12 cellular contexts compared by ENCODE assay signal in genomic region chr11:128513915-128514681, GRCh38.
DNase-seq lines count a peak whose midpoint lies in the region; ATAC-seq and TF ChIP-seq lines count a peak whose summit lies in the region.
"Had no signal": no experiment of that assay in that cellular context is flagged by ENCODE, and none has a peak within 500 bp of the region (broad histone marks: within the 10 kb centered on the region; RNA-seq: fewer than 3 reads in every experiment).

No MANE protein-coding gene starts in this region.

- H3K27ac Mint-ChIP-seq in activated CD4-positive, alpha-beta T cell treated with anti-CD3 and anti-CD28 coated beads, Interleukin-2, amount 10 ng/mL, durations not matched to agents 7 days and 5 days: peak overlapping the region; percentile 93
- H3K27ac Mint-ChIP-seq in effector memory CD8-positive, alpha-beta T cell: peak overlapping the region; percentile 97
- peak overlapping the region; percentile 1 to 92 for H3K27ac Mint-ChIP-seq in stimulated activated naive CD8-positive, alpha-beta T cell treated with anti-CD3 and anti-CD28 coated beads, Interleukin-15, amount 100 ng/mL, for 72 hours
- no peak overlapping the region for H3K27ac Mint-ChIP-seq in WTC11

- CTCF ChIA-PET in activated CD4-positive, alpha-beta T cell treated with anti-CD3 and anti-CD28 coated beads, Interleukin-2, amount 10 ng/mL, durations not matched to agents 7 days and 5 days (lab: Charles Lee): interaction anchor here (1.1 to 3.0 kb wide), 5 partner anchors 12 to 119 kb away, joined by 3 to 12 read pairs (median 4); no protein-coding TSS in a partner anchor
- CTCF ChIA-PET in WTC11 (lab: Charles Lee): no interaction called here

- H3K9me3 Mint-ChIP-seq in activated CD4-positive, alpha-beta T cell treated with anti-CD3 and anti-CD28 coated beads, Interleukin-2, amount 10 ng/mL, durations not matched to agents 7 days and 5 days: no peaks in the 10 kb centered on the region
- H3K9me3 Mint-ChIP-seq in effector memory CD8-positive, alpha-beta T cell: no peaks in the 10 kb centered on the region
- no peaks in the 10 kb centered on the region for H3K9me3 Mint-ChIP-seq in stimulated activated naive CD8-positive, alpha-beta T cell treated with anti-CD3 and anti-CD28 coated beads, Interleukin-15, amount 100 ng/mL, for 72 hours
- H3K9me3 Mint-ChIP-seq in WTC11: no peaks in the 10 kb centered on the region

- peak overlapping the region; percentile 96 for H3K4me3 Mint-ChIP-seq in activated CD4-positive, alpha-beta T cell treated with anti-CD3 and anti-CD28 coated beads, Interleukin-2, amount 10 ng/mL, durations not matched to agents 7 days and 5 days
- peak overlapping the region; percentile 96 for H3K4me3 Mint-ChIP-seq in effector memory CD8-positive, alpha-beta T cell
- peak overlapping the region; percentile 84 to 90 for H3K4me3 Mint-ChIP-seq in stimulated activated naive CD8-positive, alpha-beta T cell treated with anti-CD3 and anti-CD28 coated beads, Interleukin-15, amount 100 ng/mL, for 72 hours
- no peak overlapping the region for H3K4me3 Mint-ChIP-seq in WTC11

- H4K20me1 ChIP-seq in SU-DHL-6 (ENCODE audit: low read depth, low read length): peaks cover 26% of the 10 kb centered on the region

- ATAC-seq in effector memory CD8-positive, alpha-beta T cell (replicated peaks): peak; percentile 10
- no peak for ATAC-seq in stimulated activated naive CD8-positive, alpha-beta T cell treated with anti-CD3 and anti-CD28 coated beads, Interleukin-15, amount 100 ng/mL, for 72 hours
- ATAC-seq in WTC11: no peak
- ATAC-seq: A549, K562 had no signal

- H3K4me3 ChIP-seq in SU-DHL-6 (ENCODE audit: insufficient read depth, low read length, poor library complexity, severe bottlenecking): peak overlapping the region; percentile 16
- H3K4me3 ChIP-seq: A549, K562, testis had no signal

- H3K27me3 ChIP-seq in SU-DHL-6 (ENCODE audit: low read length): no peaks in the 10 kb centered on the region
- H3K27me3 ChIP-seq: testis had no signal

- H3K36me3 Mint-ChIP-seq in activated CD4-positive, alpha-beta T cell treated with anti-CD3 and anti-CD28 coated beads, Interleukin-2, amount 10 ng/mL, durations not matched to agents 7 days and 5 days (ENCODE audit: low read depth): peaks cover 96% of the 10 kb centered on the region
- peaks cover 96% of the 10 kb centered on the region for H3K36me3 Mint-ChIP-seq in effector memory CD8-positive, alpha-beta T cell (ENCODE audit: insufficient read depth)
- H3K36me3 Mint-ChIP-seq in WTC11: no peaks in the 10 kb centered on the region

- H3K27me3 Mint-ChIP-seq in activated CD4-positive, alpha-beta T cell treated with anti-CD3 and anti-CD28 coated beads, Interleukin-2, amount 10 ng/mL, durations not matched to agents 7 days and 5 days: no peaks in the 10 kb centered on the region
- H3K27me3 Mint-ChIP-seq in effector memory CD8-positive, alpha-beta T cell: no peaks in the 10 kb centered on the region
- H3K27me3 Mint-ChIP-seq in stimulated activated naive CD8-positive, alpha-beta T cell treated with anti-CD3 and anti-CD28 coated beads, Interleukin-15, amount 100 ng/mL, for 72 hours: no peaks in the 10 kb centered on the region
- H3K27me3 Mint-ChIP-seq in WTC11 (ENCODE audit: low read depth): no peaks in the 10 kb centered on the region

- no peaks in the 10 kb centered on the region for H3K9me3 ChIP-seq in SU-DHL-6 (ENCODE audit: insufficient read depth, low read length)
- H3K9me3 ChIP-seq: A549, testis had no signal

- H3K27ac ChIP-seq in SU-DHL-6 (ENCODE audit: low read depth, low read length): peak overlapping the region; percentile 82; the same call in 1 of the 2 replicates
- H3K27ac ChIP-seq: testis had no signal

- H3K4me1 Mint-ChIP-seq in activated CD4-positive, alpha-beta T cell treated with anti-CD3 and anti-CD28 coated beads, Interleukin-2, amount 10 ng/mL, durations not matched to agents 7 days and 5 days: peaks cover 73% of the 10 kb centered on the region
- H3K4me1 Mint-ChIP-seq in effector memory CD8-positive, alpha-beta T cell (ENCODE audit: low read depth in 2 of 2): peaks cover 79 to 92% of the 10 kb centered on the region in 2 donors
- peaks cover 58% of the 10 kb centered on the region for H3K4me1 Mint-ChIP-seq in stimulated activated naive CD8-positive, alpha-beta T cell treated with anti-CD3 and anti-CD28 coated beads, Interleukin-15, amount 100 ng/mL, for 72 hours
- H3K4me1 Mint-ChIP-seq in WTC11: peaks cover 45% of the 10 kb centered on the region

- POLR2A ChIA-PET in activated CD4-positive, alpha-beta T cell treated with anti-CD3 and anti-CD28 coated beads, Interleukin-2, amount 10 ng/mL, durations not matched to agents 7 days and 5 days (lab: Charles Lee): interaction anchor here (0.6 to 1.3 kb wide), 3 partner anchors 11 to 189 kb away, joined by 3 to 4 read pairs (median 3); no protein-coding TSS in a partner anchor
- POLR2A ChIA-PET in WTC11 (lab: Charles Lee): no interaction called here

- no peak for DNase-seq in activated CD4-positive, alpha-beta T cell treated with anti-CD3 and anti-CD28 coated beads, Interleukin-2, amount 10 ng/mL, durations not matched to agents 7 days and 5 days
- no peak for DNase-seq in activated CD4-positive, alpha-beta T cell treated with anti-CD3 and anti-CD28 coated beads, Interleukin-2, amount 50 U/mL, for 1 hour
- no peak for DNase-seq in effector memory CD8-positive, alpha-beta T cell
- no peak for DNase-seq in stimulated activated naive CD8-positive, alpha-beta T cell treated with anti-CD3 and anti-CD28 coated beads, Interleukin-15, amount 100 ng/mL, for 72 hours
- no peak for DNase-seq in WTC11 (ENCODE audit: low spot score)
- no peak for DNase-seq in COLO668 (lab: John Stamatoyannopoulos, UW; ENCODE audit: unreplicated experiment)
- DNase-seq in NCI-H2029 (lab: John Stamatoyannopoulos, UW): no peak
- DNase-seq: T-helper 9 cell, testis had no signal

- H3K36me3 ChIP-seq in SU-DHL-6 (ENCODE audit: low read length): peaks cover 9% of the 10 kb centered on the region; the same call in 1 of the 2 replicates

- 0 out of 2 replicates have a peak, but pooled peaks cover 6% of the 10 kb centered on the region for H3F3A ChIP-seq in SU-DHL-6 (ENCODE audit: insufficient read depth)

- H2AFZ ChIP-seq in SU-DHL-6 (ENCODE audit: low read depth, low read length, severe bottlenecking): no peak overlapping the region

- no peaks in the 10 kb centered on the region for H3K9me2 ChIP-seq in SU-DHL-6 (replicated peaks; ENCODE audit: insufficient read depth, low read length)

- H3K4me2 ChIP-seq in SU-DHL-6 (ENCODE audit: low read depth, low read length, poor library complexity, severe bottlenecking): peak overlapping the region; percentile 96
- H3K4me2 ChIP-seq: A549 had no signal

- no peak for TF ChIP-seq CTCF in SU-DHL-6 (IDR thresholded peaks at IDR 0.05; ENCODE audit: insufficient read depth, low read length, poor library complexity, severe bottlenecking)
- no peak for TF ChIP-seq CTCF in WTC11 (IDR thresholded peaks at IDR 0.05)

- peaks cover 100% of the 10 kb centered on the region for H3K79me2 ChIP-seq in SU-DHL-6 (ENCODE audit: insufficient read depth, low read length)

- peak overlapping the region; percentile 99 for H3K9ac ChIP-seq in SU-DHL-6 (ENCODE audit: low read length)

TF ChIP-seq in WTC11, 78 proteins besides CTCF, POLR2A, EP300 and RAD21 (continues in another document):
- TF ChIP-seq TCF7 (CRISPR knock-in tag; IDR thresholded peaks at IDR 0.05; ENCODE audit: low read depth) (no peak), IRF2 (CRISPR knock-in tag; IDR thresholded peaks at IDR 0.05; ENCODE audit: borderline replicate concordance, low read depth) (no peak), SP1 (CRISPR knock-in tag; conservative IDR thresholded peaks at IDR 0.05) (no peak), RELA (CRISPR knock-in tag; IDR thresholded peaks at IDR 0.05; ENCODE audit: borderline replicate concordance) (no peak), CREM (CRISPR knock-in tag; IDR thresholded peaks at IDR 0.05) (no peak), CDX4 (CRISPR knock-in tag; IDR thresholded peaks at IDR 0.05; ENCODE audit: borderline replicate concordance) (no peak), EMX1 (CRISPR knock-in tag; IDR thresholded peaks at IDR 0.05) (no peak), JUN (CRISPR knock-in tag; IDR thresholded peaks at IDR 0.05) (no peak), ZBTB43 (CRISPR knock-in tag; IDR thresholded peaks at IDR 0.05) (no peak), NR1H2 (CRISPR knock-in tag; IDR thresholded peaks at IDR 0.05) (no peak), NR2C2 (CRISPR knock-in tag; IDR thresholded peaks at IDR 0.05) (no peak), HMGA2 (CRISPR knock-in tag; IDR thresholded peaks at IDR 0.05) (no peak), ZNF671 (CRISPR knock-in tag; IDR thresholded peaks at IDR 0.05) (no peak), ATF1 (CRISPR knock-in tag; IDR thresholded peaks at IDR 0.05) (no peak), ZNF232 (CRISPR knock-in tag; IDR thresholded peaks at IDR 0.05) (no peak)
